In the genomic region with DNA sequence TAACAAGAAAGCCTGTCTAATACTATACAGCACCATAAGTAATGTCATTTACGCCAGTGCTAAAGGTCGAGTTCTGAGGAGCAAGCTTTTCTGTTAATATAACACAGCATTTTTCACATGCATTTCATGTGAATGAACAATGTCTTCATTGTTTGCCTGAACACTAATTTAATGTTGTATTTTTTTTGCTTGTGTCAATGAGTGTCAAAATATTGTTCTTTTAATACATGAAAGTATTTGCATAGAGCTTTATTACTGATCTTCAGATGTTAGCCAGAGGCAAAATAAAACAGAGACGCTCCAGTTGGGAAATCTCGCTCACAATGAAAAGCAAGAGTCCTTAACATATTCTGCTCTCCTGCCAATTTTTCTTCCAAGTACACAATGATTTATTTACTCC, we compare ENCODE assay signal across 18 cellular contexts.
DNase-seq lines count a peak whose midpoint lies in the region; ATAC-seq and FAIRE-seq lines count a peak whose summit lies in the region.
"Had no signal": no experiment of that assay in that cellular context is flagged by ENCODE, and none has a peak within 500 bp of the region (broad histone marks: within the 10 kb centered on the region; RNA-seq: fewer than 3 reads in every experiment).

No MANE protein-coding gene starts in this region.

- H3K4me1 ChIP-seq in small intestine (ENCODE audit: control insufficient read depth in 2 of 2, insufficient read depth in 1 of 2, low read depth in 1 of 2, low read length in 1 of 2) = no peaks in the 10 kb centered on the region
- H3K4me1 ChIP-seq: BLaER1 had no signal

- WGBS in small intestine, 3 donors = 14 to 55% (median 43%) methylated on average over 4 of the region's 4 CpGs

- FAIRE-seq in colon (lab: Jason Lieb, UNC) (peak; percentile 49), small intestine (lab: Jason Lieb, UNC) (no peak)

- peaks cover 2% of the 10 kb centered on the region in 2 donors for H3K36me3 ChIP-seq in small intestine (ENCODE audit: control insufficient read depth in 2 of 2, insufficient read depth in 2 of 2, low read length in 2 of 2)
- H3K36me3 ChIP-seq: BLaER1, ovary had no signal

- H3K27ac ChIP-seq in small intestine (ENCODE audit: low read depth in 1 of 2, low read length in 1 of 2) = no peak overlapping the region
- H3K27ac ChIP-seq: BLaER1, coronary artery, ovary had no signal

- H3K4me3 ChIP-seq in small intestine (ENCODE audit: low read depth in 1 of 2, low read length in 2 of 2) = no peak overlapping the region
- H3K4me3 ChIP-seq: BLaER1, coronary artery, ovary, skin epidermis had no signal

- no peaks in the 10 kb centered on the region for H3K27me3 ChIP-seq in small intestine (ENCODE audit: control insufficient read depth in 2 of 2, insufficient read depth in 2 of 2, low read length in 2 of 2)
- H3K27me3 ChIP-seq: BLaER1, ovary had no signal

- DNase-seq in NCI-H1048 (lab: John Stamatoyannopoulos, UW) (peak; percentile 88), NCI-H2081 treated with DMSO at 0.1 percent for 48 hours (lab: John Stamatoyannopoulos, UW) (peak; percentile 37), small intestine (peak; percentile 76)
- no peak for DNase-seq in effector CD8-positive, alpha-beta T cell (lab: John Stamatoyannopoulos, UW)
- DNase-seq: activated CD4-positive, alpha-beta memory T cell treated with anti-CD3 and anti-CD28 coated beads for 36 hours; activated T-cell treated with anti-CD3 and anti-CD28 coated beads, Interleukin-2, amount 50 U/mL, for 48 hours; glutamatergic neuron; NCI-H2107; NK-92 treated with Interleukin-12 subunit alpha and Interleukin-12 subunit beta, amount 100 ng/mL, for 24 hours; ovary; stimulated activated CD4-positive, alpha-beta T cell treated with anti-CD3 and anti-CD28 coated beads, Interleukin-4, amount 100 ng/mL, for 24 hours; T-helper 1 cell had no signal

- no peaks in the 10 kb centered on the region for H3K9me3 ChIP-seq in small intestine (ENCODE audit: control insufficient read depth, low read depth)
- H3K9me3 ChIP-seq: BLaER1, ovary had no signal

- ATAC-seq in GM21381 (IDR thresholded peaks at IDR 0.05; ENCODE audit: unreplicated experiment) (no peak), HG03442 (IDR thresholded peaks at IDR 0.05; ENCODE audit: unreplicated experiment) (no peak)
